1 cellular context compared by ENCODE assay signal in the genomic region with DNA sequence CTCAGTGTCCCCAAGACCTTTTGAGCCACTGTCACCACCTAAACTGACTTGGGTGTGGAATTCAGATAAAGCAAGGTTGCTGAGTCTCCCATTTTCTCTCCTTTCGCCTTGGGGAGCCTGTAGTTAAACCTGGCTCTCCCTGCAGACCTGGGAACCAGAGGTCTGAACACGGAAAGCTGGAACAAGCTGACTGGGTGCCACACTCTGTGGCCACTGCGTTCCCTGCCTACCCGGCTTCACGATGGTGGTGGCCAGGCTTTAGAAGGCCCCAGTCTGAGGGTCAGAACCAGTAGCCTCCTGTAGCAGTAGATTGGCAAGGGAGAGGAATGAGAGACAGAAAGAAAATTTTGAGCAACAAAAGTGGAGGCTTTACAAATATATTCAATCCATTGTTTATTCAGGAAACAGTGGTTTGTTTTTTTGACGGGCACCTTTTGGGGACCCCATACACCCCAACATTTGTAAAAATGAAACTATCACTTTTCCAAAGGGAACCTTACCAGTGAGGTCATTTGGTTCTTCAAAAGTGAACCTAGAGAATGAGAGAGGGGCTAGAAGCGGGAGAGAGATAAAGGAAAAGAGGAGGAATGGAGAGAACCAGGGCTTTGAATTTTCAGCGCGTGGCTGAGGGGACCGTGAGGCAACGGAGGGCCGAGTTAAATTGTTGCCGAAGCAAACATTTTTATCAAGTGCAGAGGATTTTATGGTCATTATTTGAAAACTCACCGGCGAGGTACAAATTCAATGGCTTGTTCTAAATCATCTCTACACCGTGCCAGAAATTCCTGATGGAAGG.
TF ChIP-seq lines count a peak whose summit lies in the region.

No MANE protein-coding gene starts in this region.

TF ChIP-seq in HCT116, 20 proteins besides CTCF, POLR2A, EP300 and RAD21:
- no peak for TF ChIP-seq CBX3 (IDR thresholded peaks at IDR 0.05; ENCODE audit: low read depth)
- no peak for TF ChIP-seq TCF7L2 (IDR thresholded peaks at IDR 0.05; ENCODE audit: borderline replicate concordance, extremely low read depth, insufficient read depth, insufficient read length)
- no peak for TF ChIP-seq ZFX (IDR thresholded peaks at IDR 0.05)
- TF ChIP-seq SRF (IDR thresholded peaks at IDR 0.05; ENCODE audit: low read depth) = no peak
- TF ChIP-seq ELF1 (IDR thresholded peaks at IDR 0.05; ENCODE audit: borderline replicate concordance, low read depth) = no peak
- no peak for TF ChIP-seq YY1 (IDR thresholded peaks at IDR 0.05; ENCODE audit: extremely low read depth, insufficient replicate concordance, low read depth, low read length)
- no peak for TF ChIP-seq REST (IDR thresholded peaks at IDR 0.05; ENCODE audit: low read depth)
- TF ChIP-seq JUND (IDR thresholded peaks at IDR 0.05) = no peak
- no peak for TF ChIP-seq SIN3A (IDR thresholded peaks at IDR 0.05; ENCODE audit: low read depth)
- no peak for TF ChIP-seq EZH2 (IDR thresholded peaks at IDR 0.05)
- TF ChIP-seq POLR2AphosphoS5 (IDR thresholded peaks at IDR 0.05; ENCODE audit: low read depth, low read length) = no peak
- TF ChIP-seq EZH2phosphoT487 (IDR thresholded peaks at IDR 0.05; ENCODE audit: borderline replicate concordance) = no peak
- no peak for TF ChIP-seq CEBPB (IDR thresholded peaks at IDR 0.05; ENCODE audit: low read depth)
- no peak for TF ChIP-seq ATF3 (IDR thresholded peaks at IDR 0.05)
- no peak for TF ChIP-seq ZNF274 (IDR thresholded peaks at IDR 0.05; ENCODE audit: low read depth, low read length)
